In the genomic region with DNA sequence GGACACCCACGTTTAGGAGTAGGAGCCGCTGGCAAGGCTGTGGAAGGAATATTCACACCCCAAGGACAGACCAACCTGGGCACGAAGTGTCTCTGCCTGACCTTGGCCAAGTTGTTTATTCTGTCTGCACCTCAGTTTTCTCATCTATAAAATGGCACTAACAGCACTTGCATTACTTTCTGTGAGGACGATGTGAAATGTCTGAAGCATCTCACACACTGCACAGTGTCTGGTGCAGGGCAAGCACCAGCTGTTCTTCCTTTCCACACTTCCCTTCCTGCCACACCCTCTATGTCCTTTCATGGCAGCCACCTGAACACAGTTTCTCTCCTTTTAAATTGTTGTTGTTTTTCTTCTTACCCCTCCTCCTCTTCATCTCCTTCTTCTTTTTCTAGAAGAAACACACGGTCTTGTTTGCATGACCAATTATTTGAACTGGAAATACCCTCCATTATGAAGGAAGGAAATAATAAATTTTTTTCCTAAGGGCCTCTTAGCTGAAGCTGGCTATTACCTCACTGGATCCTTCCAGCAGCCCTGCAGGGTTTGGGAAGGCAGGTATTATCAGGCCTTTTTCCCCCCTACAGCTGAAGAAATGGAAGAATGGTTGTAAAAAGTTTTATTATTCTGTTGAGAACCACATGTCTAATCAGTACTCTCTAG, we compare ENCODE assay signal across 8 cellular contexts. TPM values are rescaled to one million over a fixed set of nuclear protein-coding genes. Genes with fewer than 3 reads are reported as not detected.
A peak's percentile ranks its signal among the peaks of the same experiment; 100 is the strongest.
DNase-seq lines count a peak whose midpoint lies in the region; ATAC-seq, FAIRE-seq and TF ChIP-seq lines count a peak whose summit lies in the region.

No MANE protein-coding gene starts in this region.

- dilution Hi-C loops in endothelial cell of umbilical vein (cut with MboI; ENCODE audit: extremely low pct_ligation_motif_present, low sequenced_read_pairs), result no loop called here

- H4K20me1 ChIP-seq in endothelial cell of umbilical vein (replicated peaks; ENCODE audit: control insufficient read depth, extremely low read depth, insufficient read depth, low read length), result no peaks in the 10 kb centered on the region

- H3K4me1 ChIP-seq in endothelial cell of umbilical vein (ENCODE audit: control insufficient read depth, extremely low read depth, insufficient read depth, low read length) (peaks cover 32% of the 10 kb centered on the region), thyroid gland (peaks cover 59 to 65% of the 10 kb centered on the region in 2 donors), neuronal stem cell (ENCODE audit: control insufficient read depth in 2 of 2, insufficient read depth in 1 of 2, low read depth in 1 of 2, low read length in 2 of 2) (peaks cover 22 to 56% of the 10 kb centered on the region in 2 donors)

- H3K36me3 ChIP-seq in endothelial cell of umbilical vein (ENCODE audit: control insufficient read depth in 2 of 2, extremely low read depth in 1 of 2, insufficient read depth in 2 of 2, low read length in 2 of 2) (no peaks in the 10 kb centered on the region), thyroid gland (no peaks in the 10 kb centered on the region), neuronal stem cell (replicated peaks in 1 of 2; ENCODE audit: control insufficient read depth in 2 of 2, insufficient read depth in 2 of 2, low read length in 2 of 2) (no peaks in the 10 kb centered on the region)

- no peak overlapping the region for H3K23ac ChIP-seq in neuronal stem cell (ENCODE audit: low read depth, low read length, poor library complexity)

- H2BK15ac ChIP-seq in neuronal stem cell (ENCODE audit: low read length), result no peak overlapping the region

- CTCF ChIA-PET in endothelial cell of umbilical vein (lab: Charles Lee), result interaction anchor here (0.9 to 7.5 kb wide), 10 partner anchors 10 to 95 kb away, joined by 3 to 139 read pairs (median 5); no protein-coding TSS in a partner anchor

- BruUV-seq in endothelial cell of umbilical vein (replicated peaks; lab: Mats Ljungman, UMichigan), result no TSS peak

- no peak overlapping the region for H2BK5ac ChIP-seq in neuronal stem cell (ENCODE audit: low read length)

- no peaks in the 10 kb centered on the region for H3K9me3 ChIP-seq in endothelial cell of umbilical vein (replicated peaks; ENCODE audit: control insufficient read depth, insufficient read depth, low read length)
- no peaks in the 10 kb centered on the region for H3K9me3 ChIP-seq in thyroid gland
- peaks cover 0 to 2% of the 10 kb centered on the region in 2 donors for H3K9me3 ChIP-seq in neuronal stem cell (replicated peaks in 1 of 2; ENCODE audit: control insufficient read depth in 2 of 2, insufficient read depth in 1 of 2, low read depth in 1 of 2, low read length in 2 of 2)

- H3K4ac ChIP-seq in neuronal stem cell (ENCODE audit: low read length), result no peak overlapping the region

- H3K4me3 ChIP-seq in endothelial cell of umbilical vein (replicated peaks in 1 of 3; ENCODE audit: insufficient read depth in 1 of 3, low read depth in 1 of 3, low read length in 3 of 3) (no peak overlapping the region), thyroid gland (replicated peaks in 1 of 3) (no peak overlapping the region), neuronal stem cell (ENCODE audit: low read length in 2 of 2) (no peak overlapping the region)

- H3K9ac ChIP-seq in endothelial cell of umbilical vein (replicated peaks; ENCODE audit: extremely low read depth, insufficient read depth, low read length) (no peak overlapping the region), neuronal stem cell (ENCODE audit: low read depth, low read length, poor library complexity) (no peak overlapping the region)

- no peak overlapping the region for H3K4me2 ChIP-seq in endothelial cell of umbilical vein (ENCODE audit: insufficient read depth, low read length)
- no peak overlapping the region for H3K4me2 ChIP-seq in neuronal stem cell (ENCODE audit: insufficient read depth, low read length, poor library complexity, severe bottlenecking)

- H4K8ac ChIP-seq in neuronal stem cell (ENCODE audit: low read depth, low read length), result no peak overlapping the region

- no peak overlapping the region for H3K14ac ChIP-seq in neuronal stem cell (ENCODE audit: low read length)

- ATAC-seq in GM21526 (IDR thresholded peaks at IDR 0.05; ENCODE audit: low FRiP score, unreplicated experiment), result peak; percentile 42

- POLR2A ChIA-PET in endothelial cell of umbilical vein (lab: Charles Lee), result interaction anchor here (1.0 to 2.4 kb wide), 3 partner anchors 10 to 66 kb away, joined by 3 to 10 read pairs (median 8); a partner anchor contains a TSS

- H3K79me2 ChIP-seq in endothelial cell of umbilical vein (ENCODE audit: control insufficient read depth, insufficient read depth, low read length), result no peaks in the 10 kb centered on the region

- H3K27me3 ChIP-seq in endothelial cell of umbilical vein (ENCODE audit: control insufficient read depth in 2 of 2, insufficient read depth in 2 of 2, low read length in 2 of 2) (no peaks in the 10 kb centered on the region), thyroid gland (no peaks in the 10 kb centered on the region), neuronal stem cell (ENCODE audit: control insufficient read depth in 3 of 3, insufficient read depth in 3 of 3, low read depth in 1 of 3, low read length in 3 of 3) (no peaks in the 10 kb centered on the region)

- no peak overlapping the region for H3K27ac ChIP-seq in endothelial cell of umbilical vein (ENCODE audit: insufficient read depth, low read depth, low read length)
- peak overlapping the region; percentile 46 to 69 (median 57) for H3K27ac ChIP-seq in thyroid gland
- H3K27ac ChIP-seq in neuronal stem cell (replicated peaks; ENCODE audit: low read length), result no peak overlapping the region

- WGBS in thyroid gland, 2 donors, result 62% methylated on average over 5 of the region's 5 CpGs
- no CpG with 5 or more reads among the region's 5 CpGs for WGBS in neuronal stem cell (ENCODE audit: extremely low coverage in 2 of 2, insufficient read length in 2 of 2, insufficient replicate concordance in 1 of 2), 2 donors

- intact Hi-C loops in endothelial cell of umbilical vein (cut with micrococcal nuclease), result no loop called here
- intact Hi-C loops in thyroid gland (cut with DNase I), result loop anchor here (5.0 kb wide), 1 partner anchor 116 kb away; a partner anchor contains a TSS
- intact Hi-C loops in posterior cingulate gyrus (cut with DNase I), result no loop called here

- peak; percentile 68 for FAIRE-seq in endothelial cell of umbilical vein (lab: Jason Lieb, UNC)

- DNase-seq in GM03348 (ENCODE audit: low spot score) (peak; percentile 14), NCI-H69 (lab: John Stamatoyannopoulos, UW) (peak; percentile 66), endothelial cell of umbilical vein (ENCODE audit: low read depth, low spot score) (peak; percentile 57), thyroid gland (no peak), posterior cingulate gyrus (no peak), EL (no peak), neuronal stem cell (ENCODE audit: low spot score) (no peak)

- H4K91ac ChIP-seq in neuronal stem cell (ENCODE audit: low read depth, low read length, poor library complexity), result no peak overlapping the region

- TF ChIP-seq CTCF in endothelial cell of umbilical vein (IDR thresholded peaks at IDR 0.05; ENCODE audit: extremely low read depth in 1 of 2, insufficient read depth in 1 of 2, low read depth in 1 of 2, low read length in 2 of 2) (no peak), thyroid gland (IDR thresholded peaks at IDR 0.05) (no peak)

- no peak overlapping the region for H2BK12ac ChIP-seq in neuronal stem cell (ENCODE audit: low read length)

- TF ChIP-seq POLR2A in endothelial cell of umbilical vein (IDR thresholded peaks at IDR 0.05; ENCODE audit: low read depth, low read length) (no peak), thyroid gland (IDR thresholded peaks at IDR 0.05) (no peak)

- no peak overlapping the region for H3K18ac ChIP-seq in neuronal stem cell (ENCODE audit: low read length)

- no peak overlapping the region for H2AK5ac ChIP-seq in neuronal stem cell (ENCODE audit: low read depth, low read length)

- H3K9me1 ChIP-seq in endothelial cell of umbilical vein (replicated peaks; ENCODE audit: control insufficient read depth, extremely low read depth, insufficient read depth, low read length), result no peaks in the 10 kb centered on the region

- H3K79me1 ChIP-seq in neuronal stem cell (ENCODE audit: low read depth, low read length), result no peaks in the 10 kb centered on the region

- H2AFZ ChIP-seq in endothelial cell of umbilical vein (ENCODE audit: low read depth, low read length) (peak overlapping the region; percentile 31), neuronal stem cell (ENCODE audit: low read length) (no peak overlapping the region)

- H2BK120ac ChIP-seq in neuronal stem cell (ENCODE audit: low read depth, low read length), result no peak overlapping the region

TF ChIP-seq in endothelial cell of umbilical vein, 7 proteins besides CTCF, POLR2A, EP300 and RAD21 (continues in another document):
- TF ChIP-seq FOS (IDR thresholded peaks at IDR 0.05; ENCODE audit: borderline replicate concordance, insufficient read depth, low read length), result no peak

RNA-seq across cellular contexts. Expression of a gene that starts 42.9 kb away (rescaled TPM):
- total RNA-seq in endothelial cell of umbilical vein (5.9 and 7.2 TPM in 2 replicates), thyroid gland (10 to 100 TPM in 3 of 4 donors, 1 to 10 TPM in 1; 1.9 to 13.4 (median 11.1) TPM)
- polyA plus RNA-seq in endothelial cell of umbilical vein, result 9.0 and 14.5 TPM in 2 replicates
- 6.4 and 9.6 TPM in 2 replicates for polyA plus RNA-seq in endothelial cell of umbilical vein (2011; cell fraction: cytosol; rRNA removed)
- polyA plus RNA-seq in endothelial cell of umbilical vein (2011; cell fraction: nucleus; rRNA removed), result 3.6 and 3.9 TPM in 2 replicates
- 5.7 and 5.8 TPM in 2 replicates for polyA plus RNA-seq in endothelial cell of umbilical vein (2012)
- polyA minus RNA-seq in endothelial cell of umbilical vein, result 6.4 and 9.4 TPM in 2 replicates
- polyA minus RNA-seq in endothelial cell of umbilical vein (2011; cell fraction: cytosol; rRNA and poly(A)+ RNA removed), result 1.8 TPM
- 0.63 and 0.96 TPM in 2 replicates for polyA minus RNA-seq in endothelial cell of umbilical vein (2011; cell fraction: nucleus; rRNA and poly(A)+ RNA removed)
- polyA plus RNA-seq in neuronal stem cell (2013, experiment 1 of 2), result 4.0 TPM
- polyA plus RNA-seq in neuronal stem cell (2013, experiment 2 of 2), result 4.3 TPM

RNA-seq across cellular contexts. Expression of a gene that starts 51.9 kb away (rescaled TPM):
- total RNA-seq in endothelial cell of umbilical vein (128 and 142 TPM in 2 replicates), thyroid gland (100 to 1,000 TPM in 3 of 4 donors, 10 to 100 TPM in 1; 91.5 to 190 (median 138) TPM)
- polyA plus RNA-seq in endothelial cell of umbilical vein, result 120 and 146 TPM in 2 replicates
- polyA plus RNA-seq in endothelial cell of umbilical vein (2011; cell fraction: cytosol; rRNA removed), result 159 and 167 TPM in 2 replicates
- polyA plus RNA-seq in endothelial cell of umbilical vein (2011; cell fraction: nucleus; rRNA removed), result 177 and 178 TPM in 2 replicates
- 99.2 and 104 TPM in 2 replicates for polyA plus RNA-seq in endothelial cell of umbilical vein (2012)
- 215 and 262 TPM in 2 replicates for polyA minus RNA-seq in endothelial cell of umbilical vein
- polyA minus RNA-seq in endothelial cell of umbilical vein (2011; cell fraction: cytosol; rRNA and poly(A)+ RNA removed), result 45.4 TPM
- polyA minus RNA-seq in endothelial cell of umbilical vein (2011; cell fraction: nucleus; rRNA and poly(A)+ RNA removed), result 94.7 and 98.2 TPM in 2 replicates
- 72.5 TPM for polyA plus RNA-seq in neuronal stem cell (2013, experiment 1 of 2)
- 71.9 TPM for polyA plus RNA-seq in neuronal stem cell (2013, experiment 2 of 2)

Comparison
In these comparisons a context has a peak if more than half of its experiments do, and no peak if none do; other contexts are left out.
1. DNase-seq: peak in GM03348 (single experiment), NCI-H69 (single experiment) and endothelial cell of umbilical vein (single experiment); none in thyroid gland (0 of 2), posterior cingulate gyrus (0 of 10), EL (single experiment) and neuronal stem cell (single experiment).
2. H3K27ac ChIP-seq: peak in thyroid gland (3 of 3); none in endothelial cell of umbilical vein (single experiment) and neuronal stem cell (single experiment).